Comparison of ENCODE assay signal across 9 cellular contexts in the genomic region with DNA sequence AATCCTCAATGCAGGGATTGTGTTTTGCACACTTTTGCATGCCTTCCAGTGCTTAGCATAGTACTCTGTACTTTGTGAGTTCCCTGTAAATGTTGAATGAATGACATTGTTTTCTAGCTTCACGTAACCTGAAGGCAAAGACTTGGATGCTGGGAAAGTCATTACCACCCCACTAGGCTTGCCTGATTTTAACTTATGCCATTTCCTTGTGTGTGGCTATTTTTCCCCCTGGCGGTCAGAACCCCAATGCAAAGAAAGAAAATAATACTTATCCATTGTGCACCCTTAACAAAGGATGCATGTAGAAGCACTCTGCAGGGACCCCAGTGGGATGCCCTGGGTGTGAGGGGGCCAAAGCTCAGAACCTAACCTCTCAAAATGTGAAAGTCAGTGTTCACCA. TPM values are rescaled to one million over a fixed set of nuclear protein-coding genes. Genes with fewer than 3 reads are reported as not detected.
A peak's percentile ranks its signal among the peaks of the same experiment; 100 is the strongest.
DNase-seq lines count a peak whose midpoint lies in the region; TF ChIP-seq lines count a peak whose summit lies in the region.
"Had no signal": no experiment of that assay in that cellular context is flagged by ENCODE, and none has a peak within 500 bp of the region (broad histone marks: within the 10 kb centered on the region; RNA-seq: fewer than 3 reads in every experiment).

No MANE protein-coding gene starts in this region.

- H3K36me3 Mint-ChIP-seq in osteocyte (ENCODE audit: unreplicated experiment): no peaks in the 10 kb centered on the region

- H3K27ac ChIP-seq in dorsolateral prefrontal cortex (peak overlapping the region in 58 of 59 donors; percentile 39 to 97 (median 91)), thyroid gland (no peak overlapping the region)

- no peaks in the 10 kb centered on the region for H3K9me3 Mint-ChIP-seq in osteocyte (ENCODE audit: unreplicated experiment)

- no peaks in the 10 kb centered on the region for H3K36me3 ChIP-seq in thyroid gland

- peaks cover 43% of the 10 kb centered on the region for H3K4me1 Mint-ChIP-seq in osteocyte (ENCODE audit: unreplicated experiment)

- 57 to 77% methylated on average over 2 of the region's 2 CpGs for WGBS in thyroid gland, 2 donors

- intact Hi-C loops in dorsolateral prefrontal cortex (cut with DNase I) (loop anchor here (1.0 to 10.0 kb wide), 7 partner anchors 89 to 701 kb away; partner anchors contain the start of genes CCDC122 (in 1 of the 2) and LACC1 (in 1 of the 2)), thyroid gland (cut with DNase I) (no loop called here)

- peaks cover 15 to 22% of the 10 kb centered on the region in 2 donors for H3K4me1 ChIP-seq in thyroid gland

- H3K27me3 ChIP-seq in dorsolateral prefrontal cortex: no peaks in the 10 kb centered on the region
- peaks cover 4% of the 10 kb centered on the region for H3K27me3 ChIP-seq in thyroid gland

- DNase-seq in NCI-H2171 treated with DMSO at 0.1 percent for 48 hours (lab: John Stamatoyannopoulos, UW) (peak; percentile 52), NCI-H2171 (lab: John Stamatoyannopoulos, UW) (no peak), NCI-H446 (lab: John Stamatoyannopoulos, UW) (peak; percentile 57 to 72), dorsolateral prefrontal cortex (peak in 2 of 10 donors; percentile 38 to 44), osteocyte (ENCODE audit: extremely low spot score, unreplicated experiment) (no peak), RPMI8226 (no peak), T-helper 9 cell (no peak), thyroid gland (no peak)
- DNase-seq: DND-41 had no signal

- H3K27ac Mint-ChIP-seq in osteocyte (ENCODE audit: unreplicated experiment): peak overlapping the region; percentile 73

- H3K27me3 Mint-ChIP-seq in osteocyte (ENCODE audit: unreplicated experiment): no peaks in the 10 kb centered on the region

- no peak for TF ChIP-seq POLR2A in thyroid gland (IDR thresholded peaks at IDR 0.05)

- peak overlapping the region in 58 of 59 donors; percentile 26 to 94 (median 86) for H3K4me3 ChIP-seq in dorsolateral prefrontal cortex
- no peak overlapping the region for H3K4me3 ChIP-seq in thyroid gland (replicated peaks in 1 of 3)

- TF ChIP-seq CTCF in dorsolateral prefrontal cortex (IDR thresholded peaks at IDR 0.05 in 54 of 56, conservative IDR thresholded peaks at IDR 0.05 in 2 of 56; ENCODE audit: low read depth in 1 of 56, partially characterized antibody in 56 of 56) (peak in 53 of 56 donors; percentile 35 to 79 (median 60)), osteocyte (IDR thresholded peaks at IDR 0.05) (peak; percentile 43), thyroid gland (IDR thresholded peaks at IDR 0.05) (no peak)

- H3K9me3 ChIP-seq in thyroid gland: no peaks in the 10 kb centered on the region

- H3K4me3 Mint-ChIP-seq in osteocyte (ENCODE audit: unreplicated experiment): peak overlapping the region; percentile 91

RNA-seq across cellular contexts. Expression of gene ENOX1, which starts 1.2 kb away (rescaled TPM):
- total RNA-seq in dorsolateral prefrontal cortex (10 to 100 TPM; 13.5 to 35.9 (median 25.1) TPM), osteocyte (5.9 and 6.9 TPM in 2 replicates), thyroid gland (1 to 10 TPM in 1 of 4 donors, under 1 TPM in 3; 0.13 to 1.8 (median 0.31) TPM)

Comparison
In these comparisons a context has a peak if more than half of its experiments do, and no peak if none do; other contexts are left out.
1. DNase-seq: peak in NCI-H2171 treated with DMSO at 0.1 percent for 48 hours (single experiment) and NCI-H446 (2 of 2); none in NCI-H2171 (single experiment), osteocyte (single experiment), RPMI8226 (single experiment), T-helper 9 cell (single experiment) and thyroid gland (0 of 2).
2. H3K27ac ChIP-seq: peak in dorsolateral prefrontal cortex (58 of 59); none in thyroid gland (0 of 3).
3. H3K4me3 ChIP-seq: peak in dorsolateral prefrontal cortex (58 of 59); none in thyroid gland (0 of 3).
4. CTCF ChIP-seq: peak in dorsolateral prefrontal cortex (53 of 56) and osteocyte (single experiment); none in thyroid gland (0 of 6).